ENCODE assay signal across 8 cellular contexts in the genomic region with DNA sequence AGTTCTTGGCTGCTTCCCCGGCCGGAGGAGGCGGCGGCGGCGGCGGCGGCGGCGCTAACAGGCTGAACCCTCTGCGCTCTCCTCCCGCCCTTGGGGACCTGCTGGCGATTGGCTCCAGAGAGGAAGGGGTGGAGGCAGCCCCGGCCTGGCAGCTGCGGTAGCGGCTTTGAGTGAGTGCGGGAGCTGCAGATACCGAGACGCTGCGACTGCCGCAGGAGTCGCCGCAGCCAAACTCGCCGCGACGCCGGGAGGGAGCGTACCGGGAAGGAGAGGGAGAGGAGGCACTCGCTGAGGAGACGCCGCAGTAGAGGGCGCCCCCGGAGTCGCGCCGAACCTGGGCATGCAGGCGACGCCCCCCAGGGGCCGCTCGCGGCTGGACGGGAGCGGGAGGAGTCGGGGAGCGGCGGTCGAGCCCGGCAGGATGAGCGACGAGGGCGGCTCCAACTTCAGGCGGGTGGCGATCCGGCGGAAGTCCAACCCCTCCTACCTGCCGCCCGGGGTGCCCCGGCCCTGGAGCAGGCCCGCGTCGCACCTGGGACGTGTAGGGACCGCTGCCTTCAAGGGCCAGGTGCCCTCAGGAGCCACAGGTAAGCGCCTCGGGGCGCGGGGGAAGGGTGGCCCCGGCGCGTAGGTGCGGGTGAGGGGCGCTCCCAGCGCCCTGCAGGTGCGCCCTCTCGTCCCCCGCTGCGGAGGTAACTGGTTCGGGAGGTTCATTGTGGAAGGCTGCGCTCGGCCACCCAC. TPM values are rescaled to one million over a fixed set of nuclear protein-coding genes. Genes with fewer than 3 reads are reported as not detected.
DNase-seq lines count a peak whose midpoint lies in the region; ATAC-seq and TF ChIP-seq lines count a peak whose summit lies in the region.

FGD4 (plus strand) TSS at position 186 of the 741 bp plus-strand sequence.

- TF ChIP-seq CTCF in KMS-11 (conservative IDR thresholded peaks at IDR 0.05; ENCODE audit: low read depth, low read length) (peak; percentile 29), PC-9 (conservative IDR thresholded peaks at IDR 0.05) (peak; percentile 55), transverse colon (IDR thresholded peaks at IDR 0.05) (peak; percentile 18 to 53 (median 33))

- TF ChIP-seq EP300 in transverse colon (IDR thresholded peaks at IDR 0.05; ENCODE audit: low read depth) = no peak

- no peaks in the 10 kb centered on the region for H3K27me3 ChIP-seq in KMS-11 (ENCODE audit: insufficient read depth, low read depth)
- no peaks in the 10 kb centered on the region for H3K27me3 ChIP-seq in PC-9 (ENCODE audit: insufficient read depth, low read depth)
- peaks cover 11% of the 10 kb centered on the region for H3K27me3 ChIP-seq in neuron (ENCODE audit: insufficient read depth, low read length)
- peaks cover 10% of the 10 kb centered on the region for H3K27me3 ChIP-seq in transverse colon

- no peak within 1 kb of the TSS for H3K27ac Mint-ChIP-seq in activated naive CD4-positive, alpha-beta T cell treated with anti-CD3 and anti-CD28 coated beads, Interleukin-2, amount 50 U/mL, for 72 hours

- H3F3A ChIP-seq in PC-9 (ENCODE audit: insufficient read depth, low read depth) = peaks cover 24% of the 10 kb centered on the region

- ATAC-seq in activated naive CD4-positive, alpha-beta T cell treated with anti-CD3 and anti-CD28 coated beads, Interleukin-2, amount 50 U/mL, for 72 hours = peak; percentile 95 to 97

- H3K36me3 ChIP-seq in KMS-11 (ENCODE audit: insufficient read depth) (no peaks in the 10 kb centered on the region), PC-9 (ENCODE audit: low read depth) (no peaks in the 10 kb centered on the region), neuron (ENCODE audit: insufficient read depth, low read length) (no peaks in the 10 kb centered on the region), transverse colon (no peaks in the 10 kb centered on the region)

- DNase-seq in GDM1 (lab: John Stamatoyannopoulos, UW) = peak; percentile 69
- DNase-seq in H4 (ENCODE audit: low spot score) = peak; percentile 75
- peak; percentile 88 to 94 for DNase-seq in PC-9
- peak; percentile 64 to 69 for DNase-seq in activated naive CD4-positive, alpha-beta T cell treated with anti-CD3 and anti-CD28 coated beads, Interleukin-2, amount 50 U/mL, for 72 hours (ENCODE audit: low spot score in 2 of 2)
- DNase-seq in globus pallidus (ENCODE audit: low spot score) = peak; percentile 64
- peak; percentile 41 for DNase-seq in transverse colon

- in situ Hi-C loops in transverse colon (cut with MboI; ENCODE audit: low pct_ligation_motif_present in 1 of 4, low pct_unique_long_range_greater_than_20kb in 1 of 4, low sequenced_read_pairs in 3 of 4) = no loop called here

- H3K4me3 ChIP-seq in KMS-11 (IDR thresholded peaks at IDR 0.05; ENCODE audit: insufficient read depth, low read depth, low read length) = no peak within 1 kb of the TSS
- H3K4me3 ChIP-seq in PC-9 = peak within 1 kb of the TSS; percentile 78
- peak within 1 kb of the TSS; percentile 51 for H3K4me3 ChIP-seq in neuron (ENCODE audit: low read length)
- H3K4me3 ChIP-seq in transverse colon = peak within 1 kb of the TSS; percentile 52 to 71 (median 67)

- no peaks in the 10 kb centered on the region for H3K9me2 ChIP-seq in PC-9 (ENCODE audit: insufficient read depth)

- intact Hi-C loops in PC-9 (cut with micrococcal nuclease; ENCODE audit: unreplicated experiment) (loop anchor here (1.0 to 10.0 kb wide), 7 partner anchors 38 to 280 kb away; partner anchors contain the start of gene DNM1L), transverse colon (cut with DNase I; ENCODE audit: low total_unique reads) (no loop called here)

- TF ChIP-seq POLR2A in transverse colon (IDR thresholded peaks at IDR 0.05) = peak; percentile 98

- H3K27ac ChIP-seq in KMS-11 (no peak within 1 kb of the TSS), PC-9 (peak within 1 kb of the TSS; percentile 61), transverse colon (peak within 1 kb of the TSS; percentile 88 to 92 (median 90))

- H3K9me3 ChIP-seq in PC-9 (ENCODE audit: insufficient read depth, low read depth) (no peaks in the 10 kb centered on the region), neuron (ENCODE audit: low read length) (no peaks in the 10 kb centered on the region), transverse colon (no peaks in the 10 kb centered on the region)

- peaks cover 0 to 5% of the 10 kb centered on the region in 2 donors for H3K36me3 Mint-ChIP-seq in activated naive CD4-positive, alpha-beta T cell treated with anti-CD3 and anti-CD28 coated beads, Interleukin-2, amount 50 U/mL, for 72 hours

- no TSS peak for BruUV-seq in PC-9 (replicated peaks; lab: Mats Ljungman, UMichigan)

- CTCF ChIA-PET in PC-9 (lab: Charles Lee) = interaction anchor here (0.6 to 1.3 kb wide), 3 partner anchors 306 to 356 kb away, joined by 3 to 5 read pairs (median 5); no protein-coding TSS in a partner anchor

- POLR2A ChIA-PET in PC-9 (lab: Charles Lee; ENCODE audit: unreplicated experiment) = interaction anchor here (0.5 to 0.7 kb wide), 6 partner anchors 35 to 740 kb away, joined by 4 to 7 read pairs (median 5); partner anchors contain the start of gene ETFBKMT

- H4K20me1 ChIP-seq in KMS-11 (ENCODE audit: insufficient read depth) (no peaks in the 10 kb centered on the region), PC-9 (ENCODE audit: insufficient read depth) (no peaks in the 10 kb centered on the region)

- H3K9ac ChIP-seq in KMS-11 = peak within 1 kb of the TSS; percentile 36; the same call in 1 of the 2 replicates

- H3K9me3 Mint-ChIP-seq in activated naive CD4-positive, alpha-beta T cell treated with anti-CD3 and anti-CD28 coated beads, Interleukin-2, amount 50 U/mL, for 72 hours = no peaks in the 10 kb centered on the region

- H2AFZ ChIP-seq in KMS-11 (ENCODE audit: low read depth) (peak within 1 kb of the TSS; percentile 71), PC-9 (peak within 1 kb of the TSS; percentile 90), neuron (ENCODE audit: low read depth, low read length) (peak within 1 kb of the TSS; percentile 87)

- H3K79me2 ChIP-seq in KMS-11 (ENCODE audit: insufficient read depth, low read depth) = no peaks in the 10 kb centered on the region
- H3K79me2 ChIP-seq in PC-9 (ENCODE audit: low read depth) = peaks cover 37% of the 10 kb centered on the region

- WGBS in transverse colon (ENCODE audit: low coverage in 1 of 2), 2 donors = 0% methylated on average over 22 of the region's 82 CpGs; no CpG with 5 or more reads in 1 of the 2 donors

- H3K4me2 ChIP-seq in KMS-11 = peak within 1 kb of the TSS; percentile 72
- H3K4me2 ChIP-seq in PC-9 = peak within 1 kb of the TSS; percentile 87

- H3K4me1 ChIP-seq in KMS-11 (ENCODE audit: low read depth, poor library complexity, severe bottlenecking) = peaks cover 8% of the 10 kb centered on the region
- peaks cover 23% of the 10 kb centered on the region for H3K4me1 ChIP-seq in PC-9 (replicated peaks; ENCODE audit: insufficient read depth)
- peaks cover 10% of the 10 kb centered on the region for H3K4me1 ChIP-seq in neuron (ENCODE audit: insufficient read depth, low read length)
- peaks cover 6 to 32% (median 17%) of the 10 kb centered on the region in 4 donors for H3K4me1 ChIP-seq in transverse colon

RNA-seq across cellular contexts. Expression of gene FGD4, which starts in this region (rescaled TPM):
- total RNA-seq in H4 (2014; rRNA removed; shearing (Covaris generic)) = 1.4 and 2.2 TPM in 2 replicates
- total RNA-seq in PC-9 (2021) (26.2 and 28.3 TPM in 2 replicates), transverse colon (100 to 1,000 TPM in 1 of 4 donors, 10 to 100 TPM in 3; 80.2 to 132 (median 98.2) TPM)
- under 1 TPM; 0.11 to 0.66 TPM for total RNA-seq in activated naive CD4-positive, alpha-beta T cell treated with anti-CD3 and anti-CD28 coated beads, Interleukin-2, amount 50 U/mL, for 72 hours

Comparison
In these comparisons a context has a peak if more than half of its experiments do, and no peak if none do; other contexts are left out.
1. Peak in DNase-seq and ATAC-seq in activated naive CD4-positive, alpha-beta T cell treated with anti-CD3 and anti-CD28 coated beads, Interleukin-2, amount 50 U/mL, for 72 hours; RNA of the gene not detected or under 1 TPM.
2. DNase-seq: peak in every context shown above with its lines; median percentile 91 in PC-9; 75 in H4; 69 in GDM1; 66 in activated naive CD4-positive, alpha-beta T cell treated with anti-CD3 and anti-CD28 coated beads, Interleukin-2, amount 50 U/mL, for 72 hours; 64 in globus pallidus; 41 in transverse colon.